6 cellular contexts compared by ENCODE assay signal in the genomic region with DNA sequence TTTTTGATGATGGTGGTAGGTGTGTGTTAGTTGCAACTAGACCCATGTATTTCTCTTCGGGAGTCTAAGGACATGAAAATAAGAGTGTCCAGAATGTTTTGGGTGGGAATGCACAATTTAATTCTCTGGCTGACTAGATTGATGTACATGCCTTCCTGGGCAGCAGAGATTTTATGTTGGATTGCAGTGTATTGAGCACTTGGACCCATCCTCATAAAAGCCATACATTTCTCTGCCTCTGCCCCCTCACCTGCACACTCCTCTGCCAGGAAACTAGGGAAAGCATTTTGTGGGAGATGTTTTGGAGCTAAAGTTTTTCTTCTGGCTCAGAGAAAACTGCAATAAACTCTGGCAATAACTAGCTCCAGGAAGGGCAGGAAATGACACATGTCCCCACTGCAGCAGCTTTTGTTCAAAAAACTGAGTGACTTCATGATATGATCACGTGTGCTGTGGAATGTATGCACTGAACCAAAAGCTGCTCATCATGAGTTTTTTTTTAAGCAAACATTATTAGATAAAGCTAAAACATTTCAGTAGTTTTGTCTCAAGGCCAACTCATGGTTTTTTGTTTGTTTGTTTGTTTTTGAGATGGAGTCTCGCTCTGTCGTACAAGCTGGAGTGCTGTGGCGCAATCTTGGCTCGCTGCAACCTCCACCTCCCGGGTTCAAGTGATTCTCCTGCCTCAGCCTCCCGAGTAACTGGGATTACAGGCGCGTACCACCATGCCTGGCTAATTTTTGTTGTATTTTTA. TPM values are rescaled to one million over a fixed set of nuclear protein-coding genes. Genes with fewer than 3 reads are reported as not detected.
DNase-seq lines count a peak whose midpoint lies in the region; ATAC-seq and TF ChIP-seq lines count a peak whose summit lies in the region.

No MANE protein-coding gene starts in this region.

- H3K4me1 ChIP-seq in GM23338 (ENCODE audit: insufficient read depth) = no peaks in the 10 kb centered on the region

- 0 out of 2 replicates have a peak overlapping the region, but pooled peaks have one; percentile 45 for H3K27ac ChIP-seq in GM23338 (ENCODE audit: low read depth)

- H2AFZ ChIP-seq in GM23338 = no peak overlapping the region

- CTCF ChIA-PET in GM10248 (lab: Yijun Ruan, JAX) = interaction anchor here (1.0 to 1.9 kb wide), 4 partner anchors 9 to 96 kb away, joined by 3 to 5 read pairs (median 4); no protein-coding TSS in a partner anchor

- ATAC-seq in GM23338 (no peak), HG03095 (IDR thresholded peaks at IDR 0.05; ENCODE audit: unreplicated experiment) (no peak), GM18909 (IDR thresholded peaks at IDR 0.05; ENCODE audit: poor library complexity, unreplicated experiment) (no peak)

- no peaks in the 10 kb centered on the region for H3K4me1 Mint-ChIP-seq in GM23338
- H3K4me1 Mint-ChIP-seq in activated T-helper 2 cell treated with anti-CD3 and anti-CD28 coated beads, Interferon-gamma antibody, Interleukin-2, Interleukin-4, amounts not matched to agents 10 μg/mL and 5 μg/mL and 100 μg/mL, durations not matched to agents 14 hours and 24 hours and 36 hours (ENCODE audit: low read depth) = peaks cover 13% of the 10 kb centered on the region

- DNase-seq in GM23338 (ENCODE audit: low spot score) = no peak
- DNase-seq in activated T-helper 2 cell treated with anti-CD3 and anti-CD28 coated beads, Interferon-gamma antibody, Interleukin-2, Interleukin-4, amounts not matched to agents 10 μg/mL and 5 μg/mL and 100 μg/mL, durations not matched to agents 14 hours and 24 hours and 36 hours (ENCODE audit: low spot score) = no peak
- DNase-seq in lung microvascular endothelial cell (ENCODE audit: low read depth in 2 of 2) = peak; percentile 94 to 97
- DNase-seq in GM10248 (ENCODE audit: extremely low spot score) = no peak

- H3K4me2 ChIP-seq in GM23338 = no peak overlapping the region

- no peaks in the 10 kb centered on the region for H3K9me3 Mint-ChIP-seq in GM23338
- no peaks in the 10 kb centered on the region for H3K9me3 Mint-ChIP-seq in activated T-helper 2 cell treated with anti-CD3 and anti-CD28 coated beads, Interferon-gamma antibody, Interleukin-2, Interleukin-4, amounts not matched to agents 10 μg/mL and 5 μg/mL and 100 μg/mL, durations not matched to agents 14 hours and 24 hours and 36 hours

- H3K27me3 ChIP-seq in GM23338 (ENCODE audit: insufficient read depth) = no peaks in the 10 kb centered on the region

- H4K20me1 ChIP-seq in GM23338 (replicated peaks; ENCODE audit: insufficient read depth) = no peaks in the 10 kb centered on the region

- H3K79me2 ChIP-seq in GM23338 (replicated peaks; ENCODE audit: insufficient read depth) = no peaks in the 10 kb centered on the region

- H3K36me3 Mint-ChIP-seq in GM23338 (ENCODE audit: low read depth) = peaks cover 19% of the 10 kb centered on the region; the same call in 2 of the 3 replicates
- peaks cover 10% of the 10 kb centered on the region for H3K36me3 Mint-ChIP-seq in activated T-helper 2 cell treated with anti-CD3 and anti-CD28 coated beads, Interferon-gamma antibody, Interleukin-2, Interleukin-4, amounts not matched to agents 10 μg/mL and 5 μg/mL and 100 μg/mL, durations not matched to agents 14 hours and 24 hours and 36 hours (ENCODE audit: low read depth)

- H3K36me3 ChIP-seq in GM23338 (ENCODE audit: insufficient read depth) = no peaks in the 10 kb centered on the region

- H3K4me3 Mint-ChIP-seq in GM23338 = no peak overlapping the region
- H3K4me3 Mint-ChIP-seq in activated T-helper 2 cell treated with anti-CD3 and anti-CD28 coated beads, Interferon-gamma antibody, Interleukin-2, Interleukin-4, amounts not matched to agents 10 μg/mL and 5 μg/mL and 100 μg/mL, durations not matched to agents 14 hours and 24 hours and 36 hours (ENCODE audit: low read depth) = no peak overlapping the region

- no peak overlapping the region for H3K27ac Mint-ChIP-seq in GM23338
- peak overlapping the region; percentile 8 for H3K27ac Mint-ChIP-seq in activated T-helper 2 cell treated with anti-CD3 and anti-CD28 coated beads, Interferon-gamma antibody, Interleukin-2, Interleukin-4, amounts not matched to agents 10 μg/mL and 5 μg/mL and 100 μg/mL, durations not matched to agents 14 hours and 24 hours and 36 hours

- POLR2A ChIA-PET in GM10248 (lab: Yijun Ruan, JAX) = interaction anchor here (0.7 to 2.9 kb wide), 3 partner anchors 9 to 140 kb away, joined by 3 to 9 read pairs (median 3); no protein-coding TSS in a partner anchor

- no peaks in the 10 kb centered on the region; the same call in 1 of the 2 replicates for H3F3A ChIP-seq in GM23338 (replicated peaks; ENCODE audit: low read depth)

- H3K9me2 ChIP-seq in GM23338 (ENCODE audit: insufficient read depth) = no peaks in the 10 kb centered on the region

- H3K4me3 ChIP-seq in GM23338 = no peak overlapping the region

- no peaks in the 10 kb centered on the region for H3K27me3 Mint-ChIP-seq in GM23338 (ENCODE audit: insufficient read depth, low read depth, poor library complexity)
- H3K27me3 Mint-ChIP-seq in activated T-helper 2 cell treated with anti-CD3 and anti-CD28 coated beads, Interferon-gamma antibody, Interleukin-2, Interleukin-4, amounts not matched to agents 10 μg/mL and 5 μg/mL and 100 μg/mL, durations not matched to agents 14 hours and 24 hours and 36 hours (ENCODE audit: low read depth) = no peaks in the 10 kb centered on the region

- intact Hi-C loops in activated T-helper 2 cell treated with anti-CD3 and anti-CD28 coated beads, Interferon-gamma antibody, Interleukin-2, Interleukin-4, amounts not matched to agents 10 μg/mL and 5 μg/mL and 100 μg/mL, durations not matched to agents 14 hours and 24 hours and 36 hours (cut with micrococcal nuclease) = no loop called here

- TF ChIP-seq CTCF in GM23338 (conservative IDR thresholded peaks at IDR 0.05; ENCODE audit: low read depth in 2 of 2) (no peak), GM10248 (IDR thresholded peaks at IDR 0.05; ENCODE audit: control extremely low read depth, extremely low read depth, low read depth, missing control alignments) (no peak)

TF ChIP-seq in GM23338, 12 proteins besides CTCF, POLR2A, EP300 and RAD21 (continues in another document):
- TF ChIP-seq EZH2phosphoT487 (IDR thresholded peaks at IDR 0.05; ENCODE audit: unreplicated experiment) (no peak), ETS1 (IDR thresholded peaks at IDR 0.05) (no peak), CREB1 (CRISPR knock-in tag; IDR thresholded peaks at IDR 0.05; ENCODE audit: low read depth) (no peak), NANOG (IDR thresholded peaks at IDR 0.05; ENCODE audit: borderline replicate concordance) (no peak), STAT1 (IDR thresholded peaks at IDR 0.05; ENCODE audit: unreplicated experiment) (no peak), EZH2 (IDR thresholded peaks at IDR 0.05; ENCODE audit: low read depth, unreplicated experiment) (no peak), POLR2AphosphoS5 (IDR thresholded peaks at IDR 0.05; ENCODE audit: low read depth) (no peak), ZNF114 (CRISPR knock-in tag; IDR thresholded peaks at IDR 0.05) (no peak)

RNA-seq across cellular contexts. Expression of gene RIT1, which starts 17.6 kb away (rescaled TPM):
- total RNA-seq in GM23338 (2014; rRNA removed; shearing (Covaris generic)) = 15.8 and 24.4 TPM in 2 replicates
- polyA plus RNA-seq in GM23338 (2016; fragmentation: Nextera tagmentation; extraction: Ambion mirVana) = 19.3 and 21.5 TPM in 2 replicates
- total RNA-seq in activated T-helper 2 cell treated with anti-CD3 and anti-CD28 coated beads, Interferon-gamma antibody, Interleukin-2, Interleukin-4, amounts not matched to agents 10 μg/mL and 5 μg/mL and 100 μg/mL, durations not matched to agents 14 hours and 24 hours and 36 hours = 20.0 and 27.0 TPM in 2 replicates
- total RNA-seq in lung microvascular endothelial cell = 19.0 and 26.0 TPM in 2 replicates

RNA-seq across cellular contexts. Expression of gene SYT11, which starts 34.2 kb away (rescaled TPM):
- total RNA-seq in GM23338 (2014; rRNA removed; shearing (Covaris generic)) = 15.9 and 17.4 TPM in 2 replicates
- polyA plus RNA-seq in GM23338 (2016; fragmentation: Nextera tagmentation; extraction: Ambion mirVana) = 3.9 and 4.7 TPM in 2 replicates
- 22.3 and 23.3 TPM in 2 replicates for total RNA-seq in activated T-helper 2 cell treated with anti-CD3 and anti-CD28 coated beads, Interferon-gamma antibody, Interleukin-2, Interleukin-4, amounts not matched to agents 10 μg/mL and 5 μg/mL and 100 μg/mL, durations not matched to agents 14 hours and 24 hours and 36 hours
- 15.5 and 24.6 TPM in 2 replicates for total RNA-seq in lung microvascular endothelial cell

RNA-seq across cellular contexts. Expression of gene GON4L, which starts 36.6 kb away (rescaled TPM):
- 37.6 and 45.2 TPM in 2 replicates for total RNA-seq in GM23338 (2014; rRNA removed; shearing (Covaris generic))
- polyA plus RNA-seq in GM23338 (2016; fragmentation: Nextera tagmentation; extraction: Ambion mirVana) = 85.7 and 93.1 TPM in 2 replicates
- total RNA-seq in activated T-helper 2 cell treated with anti-CD3 and anti-CD28 coated beads, Interferon-gamma antibody, Interleukin-2, Interleukin-4, amounts not matched to agents 10 μg/mL and 5 μg/mL and 100 μg/mL, durations not matched to agents 14 hours and 24 hours and 36 hours = 56.2 and 68.3 TPM in 2 replicates
- total RNA-seq in lung microvascular endothelial cell = 14.6 and 27.4 TPM in 2 replicates

RNA-seq across cellular contexts. Expression of gene KHDC4, which starts 40.6 kb away (rescaled TPM):
- total RNA-seq in GM23338 (2014; rRNA removed; shearing (Covaris generic)) = 56.0 and 57.7 TPM in 2 replicates
- polyA plus RNA-seq in GM23338 (2016; fragmentation: Nextera tagmentation; extraction: Ambion mirVana) = 41.2 and 47.1 TPM in 2 replicates
- 78.4 and 83.5 TPM in 2 replicates for total RNA-seq in activated T-helper 2 cell treated with anti-CD3 and anti-CD28 coated beads, Interferon-gamma antibody, Interleukin-2, Interleukin-4, amounts not matched to agents 10 μg/mL and 5 μg/mL and 100 μg/mL, durations not matched to agents 14 hours and 24 hours and 36 hours
- total RNA-seq in lung microvascular endothelial cell = 9.4 and 13.5 TPM in 2 replicates

RNA-seq across cellular contexts. Expression of gene RXFP4, which starts 47.9 kb away (rescaled TPM):
- not detected in 2 replicates for total RNA-seq in GM23338 (2014; rRNA removed; shearing (Covaris generic))
- polyA plus RNA-seq in GM23338 (2016; fragmentation: Nextera tagmentation; extraction: Ambion mirVana) = 0.23 TPM in 1 of 2 replicates, not detected in the other
- not detected in 2 replicates for total RNA-seq in activated T-helper 2 cell treated with anti-CD3 and anti-CD28 coated beads, Interferon-gamma antibody, Interleukin-2, Interleukin-4, amounts not matched to agents 10 μg/mL and 5 μg/mL and 100 μg/mL, durations not matched to agents 14 hours and 24 hours and 36 hours
- total RNA-seq in lung microvascular endothelial cell = not detected in 2 replicates

Comparison
In these comparisons a context has a peak if more than half of its experiments do, and no peak if none do; other contexts are left out.
1. DNase-seq: peak in lung microvascular endothelial cell (2 of 2); none in GM23338 (single experiment), activated T-helper 2 cell treated with anti-CD3 and anti-CD28 coated beads, Interferon-gamma antibody, Interleukin-2, Interleukin-4, amounts not matched to agents 10 μg/mL and 5 μg/mL and 100 μg/mL, durations not matched to agents 14 hours and 24 hours and 36 hours (single experiment) and GM10248 (single experiment).